In the genomic region with DNA sequence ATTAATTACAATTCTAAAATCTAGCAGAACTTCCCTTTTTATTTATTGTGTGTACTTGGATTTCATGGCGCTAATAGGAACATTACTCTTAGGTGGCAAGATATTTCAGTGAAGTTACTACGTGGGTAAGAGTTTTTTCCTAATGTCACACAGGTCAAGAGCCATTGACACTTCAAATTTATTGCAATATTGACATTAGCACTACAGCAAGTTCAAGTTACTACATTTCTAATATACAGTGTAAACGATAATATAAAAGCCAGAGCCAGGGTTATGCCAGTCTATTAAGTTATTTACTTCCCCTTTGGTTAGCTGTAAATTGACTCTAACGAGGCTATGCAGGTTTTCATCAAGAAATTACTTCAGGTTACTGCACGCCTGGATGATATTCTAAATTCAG, we compare ENCODE assay signal across 17 cellular contexts. TPM values are rescaled to one million over a fixed set of nuclear protein-coding genes. Genes with fewer than 3 reads are reported as not detected.
"Had no signal": no experiment of that assay in that cellular context is flagged by ENCODE, and none has a peak within 500 bp of the region (broad histone marks: within the 10 kb centered on the region; RNA-seq: fewer than 3 reads in every experiment).

No MANE protein-coding gene starts in this region.

- H3K9me3 ChIP-seq: esophagus muscularis mucosa, gastrocnemius medialis, heart right ventricle, mucosa of descending colon, ovary had no signal

- H3K27ac ChIP-seq: epithelial cell of prostate, esophagus muscularis mucosa, gastrocnemius medialis, heart right ventricle, ovary had no signal

- H3K4me3 ChIP-seq: esophagus muscularis mucosa, gastrocnemius medialis, heart right ventricle, mucosa of descending colon, ovary had no signal

- H3K36me3 ChIP-seq: esophagus muscularis mucosa, gastrocnemius medialis, heart right ventricle, ovary had no signal

- H3K4me1 ChIP-seq: esophagus muscularis mucosa, gastrocnemius medialis, heart right ventricle had no signal

- FAIRE-seq: islet of Langerhans, small intestine, urothelium cell line had no signal

- ATAC-seq: gastrocnemius medialis; heart right ventricle; mucosa of descending colon; naive thymus-derived CD8-positive, alpha-beta T cell; right cardiac atrium had no signal

- H3K27me3 ChIP-seq: esophagus muscularis mucosa, gastrocnemius medialis, heart right ventricle, ovary had no signal

- DNase-seq: effector memory CD4-positive, alpha-beta T cell; gastrocnemius medialis; heart right ventricle; hypothalamus; kidney glomerular epithelial cell; mucosa of descending colon; naive thymus-derived CD8-positive, alpha-beta T cell; ovary; right cardiac atrium; small intestine; stimulated activated CD4-positive, alpha-beta T cell treated with anti-CD3 and anti-CD28 coated beads, Interleukin-12 subunit alpha, Interleukin-12 subunit beta, amount 100 ng/mL, for 4 hours; stimulated activated naive CD4-positive, alpha-beta T cell treated with Interleukin-2 at 50 U/mL for 16 hours; trophoblast cell had no signal

RNA-seq across cellular contexts. Expression of a gene that starts 29.7 kb away (rescaled TPM):
- total RNA-seq: gastrocnemius medialis had no signal
